1 cellular context compared by ENCODE assay signal in genomic region chr12:8899835-8900234, GRCh38.
TF ChIP-seq lines count a peak whose summit lies in the region.

No MANE protein-coding gene starts in this region.

TF ChIP-seq in SK-N-SH, 30 proteins besides CTCF, POLR2A, EP300 and RAD21 (continued from another document):
- TF ChIP-seq POLR2AphosphoS5 (IDR thresholded peaks at IDR 0.05; ENCODE audit: low read depth, low read length) (no peak), MEF2A (IDR thresholded peaks at IDR 0.05; ENCODE audit: borderline replicate concordance, low read depth) (no peak), FOXJ3 (CRISPR knock-in tag; IDR thresholded peaks at IDR 0.05) (no peak)
